Comparison of ENCODE assay signal across 13 cellular contexts in the genomic region with DNA sequence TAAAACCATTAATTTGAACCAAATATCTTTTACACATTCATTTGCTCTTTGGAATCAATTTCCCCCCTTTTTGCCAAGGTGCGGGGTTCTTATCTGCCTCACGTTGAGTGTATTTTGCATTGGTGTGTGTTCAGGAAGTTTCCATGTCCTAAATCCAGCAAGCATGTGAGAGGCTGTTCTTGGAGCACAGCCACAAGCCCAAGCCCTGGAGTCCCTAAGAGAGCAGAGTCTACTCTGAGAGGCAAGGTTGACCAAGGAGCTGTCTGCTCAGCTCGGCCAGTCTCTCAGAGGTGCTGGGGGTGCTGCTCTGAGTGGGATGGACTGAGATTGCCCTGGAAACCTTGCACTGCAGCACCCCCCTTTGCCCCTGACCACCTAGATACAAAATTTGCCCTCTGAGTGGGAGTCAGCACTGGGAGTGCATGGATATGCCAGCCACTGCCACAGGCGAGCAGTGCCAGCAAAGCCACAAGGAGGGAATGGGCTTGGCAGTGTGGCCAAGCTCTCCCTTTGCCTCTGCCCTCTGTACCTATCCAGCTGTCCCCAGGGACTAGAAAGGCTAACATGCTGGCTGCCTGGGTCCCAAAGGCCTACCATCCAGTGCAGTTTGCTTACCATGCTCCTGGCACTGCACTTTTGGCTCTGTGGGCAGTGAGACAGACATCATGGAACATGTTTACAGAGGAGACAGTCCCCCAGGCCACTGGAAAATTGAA. TPM values are rescaled to one million over a fixed set of nuclear protein-coding genes. Genes with fewer than 3 reads are reported as not detected.
A peak's percentile ranks its signal among the peaks of the same experiment; 100 is the strongest.
DNase-seq lines count a peak whose midpoint lies in the region; ATAC-seq, FAIRE-seq and TF ChIP-seq lines count a peak whose summit lies in the region.
"Had no signal": no experiment of that assay in that cellular context is flagged by ENCODE, and none has a peak within 500 bp of the region (broad histone marks: within the 10 kb centered on the region; RNA-seq: fewer than 3 reads in every experiment).

No MANE protein-coding gene starts in this region.

- peak overlapping the region in 6 of 7 donors; percentile 14 to 79 (median 44) for H3K27ac Mint-ChIP-seq in CD14-positive monocyte
- peak overlapping the region; percentile 62 for H3K27ac Mint-ChIP-seq in WTC11
- peak overlapping the region; percentile 44 for H3K27ac Mint-ChIP-seq in osteocyte (ENCODE audit: unreplicated experiment)
- H3K27ac Mint-ChIP-seq: HFFc6; stimulated activated memory B cell treated with anti-CD40 and anti-IgM and Interleukin-4, amounts not matched to agents 10 μg/mL and 1 μg/mL and 100 μg/mL, for 72 hours had no signal

- intact Hi-C loops in CD14-positive monocyte (cut with micrococcal nuclease) (no loop called here), left cardiac atrium (cut with DNase I) (no loop called here)

- peaks cover 45 to 59% of the 10 kb centered on the region in 2 donors for H3K36me3 Mint-ChIP-seq in CD14-positive monocyte
- peaks cover 41% of the 10 kb centered on the region for H3K36me3 Mint-ChIP-seq in WTC11
- H3K36me3 Mint-ChIP-seq in osteocyte (ENCODE audit: unreplicated experiment) = peaks cover 23% of the 10 kb centered on the region

- H3K27me3 Mint-ChIP-seq in CD14-positive monocyte (ENCODE audit: low read depth in 3 of 3) (no peaks in the 10 kb centered on the region), WTC11 (ENCODE audit: low read depth) (no peaks in the 10 kb centered on the region; the same call in 1 of the 2 replicates), osteocyte (ENCODE audit: unreplicated experiment) (no peaks in the 10 kb centered on the region)
- H3K27me3 Mint-ChIP-seq: stimulated activated memory B cell treated with anti-CD40 and anti-IgM and Interleukin-4, amounts not matched to agents 10 μg/mL and 1 μg/mL and 100 μg/mL, for 72 hours had no signal

- POLR2A ChIA-PET in WTC11 (lab: Charles Lee) = no interaction called here

- DNase-seq in CD14-positive monocyte (ENCODE audit: low spot score) (no peak), WTC11 (ENCODE audit: low spot score) (no peak), left cardiac atrium (peak; percentile 55), osteocyte (ENCODE audit: extremely low spot score, unreplicated experiment) (no peak), SHP77 (lab: John Stamatoyannopoulos, UW) (no peak), D721Med (ENCODE audit: insufficient read length, low spot score) (no peak), A172 (ENCODE audit: low spot score) (no peak), OCI-M1 (lab: John Stamatoyannopoulos, UW) (no peak)
- DNase-seq: AML-193, HFFc6, NCI-H1092 treated with DMSO at 0.1 percent for 48 hours, NCI-H510A treated with DMSO at 0.1 percent for 48 hours had no signal

- peaks cover 0 to 2% (median 0%) of the 10 kb centered on the region in 7 donors for H3K9me3 Mint-ChIP-seq in CD14-positive monocyte
- no peaks in the 10 kb centered on the region for H3K9me3 Mint-ChIP-seq in WTC11
- no peaks in the 10 kb centered on the region for H3K9me3 Mint-ChIP-seq in osteocyte (ENCODE audit: unreplicated experiment)
- H3K9me3 Mint-ChIP-seq: HFFc6; stimulated activated memory B cell treated with anti-CD40 and anti-IgM and Interleukin-4, amounts not matched to agents 10 μg/mL and 1 μg/mL and 100 μg/mL, for 72 hours had no signal

- TF ChIP-seq CTCF in CD14-positive monocyte (IDR thresholded peaks at IDR 0.05) (no peak), WTC11 (IDR thresholded peaks at IDR 0.05) (no peak), osteocyte (IDR thresholded peaks at IDR 0.05) (no peak), D721Med (IDR thresholded peaks at IDR 0.05; ENCODE audit: insufficient read depth, missing control alignments) (no peak)

- no peak for FAIRE-seq in D721Med (lab: Jason Lieb, UNC)

- H3K4me3 Mint-ChIP-seq in CD14-positive monocyte (no peak overlapping the region), WTC11 (no peak overlapping the region), osteocyte (ENCODE audit: unreplicated experiment) (no peak overlapping the region)
- H3K4me3 Mint-ChIP-seq: HFFc6; stimulated activated memory B cell treated with anti-CD40 and anti-IgM and Interleukin-4, amounts not matched to agents 10 μg/mL and 1 μg/mL and 100 μg/mL, for 72 hours had no signal

- CTCF ChIA-PET in WTC11 (lab: Charles Lee) = interaction anchor here (0.7 to 1.1 kb wide), 2 partner anchors 19 to 295 kb away, joined by 3 read pairs; no protein-coding TSS in a partner anchor

- no peak for ATAC-seq in WTC11
- peak; percentile 68 for ATAC-seq in left cardiac atrium
- ATAC-seq: stimulated activated memory B cell treated with anti-CD40 and anti-IgM and Interleukin-4, amounts not matched to agents 10 μg/mL and 1 μg/mL and 100 μg/mL, for 72 hours had no signal

- no peaks in the 10 kb centered on the region for H3K4me1 Mint-ChIP-seq in CD14-positive monocyte
- no peaks in the 10 kb centered on the region for H3K4me1 Mint-ChIP-seq in WTC11
- H3K4me1 Mint-ChIP-seq in osteocyte (ENCODE audit: unreplicated experiment) = peaks cover 3% of the 10 kb centered on the region

TF ChIP-seq in WTC11, 78 proteins besides CTCF, POLR2A, EP300 and RAD21:
- no peak for TF ChIP-seq ZNF416 (CRISPR knock-in tag; IDR thresholded peaks at IDR 0.05)
- no peak for TF ChIP-seq ZBTB43 (CRISPR knock-in tag; IDR thresholded peaks at IDR 0.05)
- no peak for TF ChIP-seq CBFB (CRISPR knock-in tag; IDR thresholded peaks at IDR 0.05; ENCODE audit: low read depth)
- no peak for TF ChIP-seq CREM (CRISPR knock-in tag; IDR thresholded peaks at IDR 0.05)
- no peak for TF ChIP-seq ZBTB21 (CRISPR knock-in tag; IDR thresholded peaks at IDR 0.05; ENCODE audit: borderline replicate concordance)
- no peak for TF ChIP-seq JAZF1 (CRISPR knock-in tag; IDR thresholded peaks at IDR 0.05)
- no peak for TF ChIP-seq E2F5 (CRISPR knock-in tag; IDR thresholded peaks at IDR 0.05)
- TF ChIP-seq, protein P1, sequence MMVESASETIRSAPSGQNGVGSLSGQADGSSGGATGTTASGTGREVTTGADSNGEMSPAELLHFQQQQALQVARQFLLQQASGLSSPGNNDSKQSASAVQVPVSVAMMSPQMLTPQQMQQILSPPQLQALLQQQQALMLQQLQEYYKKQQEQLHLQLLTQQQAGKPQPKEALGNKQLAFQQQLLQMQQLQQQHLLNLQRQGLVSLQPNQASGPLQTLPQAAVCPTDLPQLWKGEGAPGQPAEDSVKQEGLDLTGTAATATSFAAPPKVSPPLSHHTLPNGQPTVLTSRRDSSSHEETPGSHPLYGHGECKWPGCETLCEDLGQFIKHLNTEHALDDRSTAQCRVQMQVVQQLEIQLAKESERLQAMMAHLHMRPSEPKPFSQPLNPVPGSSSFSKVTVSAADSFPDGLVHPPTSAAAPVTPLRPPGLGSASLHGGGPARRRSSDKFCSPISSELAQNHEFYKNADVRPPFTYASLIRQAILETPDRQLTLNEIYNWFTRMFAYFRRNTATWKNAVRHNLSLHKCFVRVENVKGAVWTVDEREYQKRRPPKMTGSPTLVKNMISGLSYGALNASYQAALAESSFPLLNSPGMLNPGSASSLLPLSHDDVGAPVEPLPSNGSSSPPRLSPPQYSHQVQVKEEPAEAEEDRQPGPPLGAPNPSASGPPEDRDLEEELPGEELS (CRISPR knock-in tag; IDR thresholded peaks at IDR 0.05) = no peak
- TF ChIP-seq, protein P2, sequence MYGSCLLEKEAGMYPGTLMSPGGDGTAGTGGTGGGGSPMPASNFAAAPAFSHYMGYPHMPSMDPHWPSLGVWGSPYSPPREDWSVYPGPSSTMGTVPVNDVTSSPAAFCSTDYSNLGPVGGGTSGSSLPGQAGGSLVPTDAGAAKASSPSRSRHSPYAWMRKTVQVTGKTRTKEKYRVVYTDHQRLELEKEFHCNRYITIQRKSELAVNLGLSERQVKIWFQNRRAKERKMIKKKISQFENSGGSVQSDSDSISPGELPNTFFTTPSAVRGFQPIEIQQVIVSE (CRISPR knock-in tag; IDR thresholded peaks at IDR 0.05; ENCODE audit: borderline replicate concordance) = no peak
- no peak for TF ChIP-seq RORB (CRISPR knock-in tag; IDR thresholded peaks at IDR 0.05)
- no peak for TF ChIP-seq ATF1 (CRISPR knock-in tag; IDR thresholded peaks at IDR 0.05)
TF ChIP-seq in WTC11: peak in this region for 0.

RNA-seq across cellular contexts. Expression of gene FAM193A, which starts 20.5 kb away (rescaled TPM):
- under 1 TPM; 0.66 to 0.82 TPM for polyA plus RNA-seq in CD14-positive monocyte
- total RNA-seq in WTC11 (2021) (24.4 to 28.1 TPM (median 24.6 TPM) in 3 replicates), left cardiac atrium (10 to 100 TPM; 15.1 to 16.6 TPM), osteocyte (35.3 and 36.5 TPM in 2 replicates)
- 10.3 and 12.0 TPM in 2 replicates for total RNA-seq in A172 (2014; rRNA removed; shearing (Covaris generic))

RNA-seq across cellular contexts. Expression of gene RNF4, which starts 47.1 kb away (rescaled TPM):
- polyA plus RNA-seq in CD14-positive monocyte = 10 to 100 TPM; 28.8 to 37.0 TPM
- total RNA-seq in WTC11 (2021) (77.8 to 87.3 TPM (median 82.5 TPM) in 3 replicates), left cardiac atrium (10 to 100 TPM; 22.5 to 37.0 TPM), osteocyte (57.6 and 63.4 TPM in 2 replicates)
- total RNA-seq in A172 (2014; rRNA removed; shearing (Covaris generic)) = 50.8 and 55.6 TPM in 2 replicates
